ENCODE assay signal across 8 cellular contexts in genomic region chr6:13488015-13488895, GRCh38. TPM values are rescaled to one million over a fixed set of nuclear protein-coding genes. Genes with fewer than 3 reads are reported as not detected.
DNase-seq lines count a peak whose midpoint lies in the region; ATAC-seq and TF ChIP-seq lines count a peak whose summit lies in the region.

No MANE protein-coding gene starts in this region.

- peaks cover 5% of the 10 kb centered on the region for H3K4me1 ChIP-seq in parathyroid adenoma

- peak overlapping the region; percentile 41 for H3K4me3 ChIP-seq in LNCaP clone FGC (ENCODE audit: low read depth, low read length)
- H3K4me3 ChIP-seq in parathyroid adenoma (ENCODE audit: low read depth, low read length), result peak overlapping the region; percentile 63

- peak overlapping the region; percentile 13 for H3K27ac ChIP-seq in parathyroid adenoma

- no peak overlapping the region for H3K9ac ChIP-seq in parathyroid adenoma

- peak overlapping the region; percentile 95 for H3K4me2 ChIP-seq in parathyroid adenoma (ENCODE audit: low read length)

- no peaks in the 10 kb centered on the region for H3K9me3 ChIP-seq in parathyroid adenoma (ENCODE audit: control insufficient read depth, low read length)

- TF ChIP-seq CTCF in LNCaP clone FGC (IDR thresholded peaks at IDR 0.05; ENCODE audit: control insufficient read depth, extremely low read depth, insufficient read depth) (no peak), parathyroid adenoma (IDR thresholded peaks at IDR 0.05) (no peak)

- ATAC-seq in Right ventricle myocardium superior (ENCODE audit: poor library complexity), result peak; percentile 13
- no peak for ATAC-seq in HG02885 (IDR thresholded peaks at IDR 0.05; ENCODE audit: poor library complexity, unreplicated experiment)

- H3K79me2 ChIP-seq in parathyroid adenoma, result peaks cover 3% of the 10 kb centered on the region

- H2AFZ ChIP-seq in parathyroid adenoma, result peak overlapping the region; percentile 92

- no peaks in the 10 kb centered on the region for H3K36me3 ChIP-seq in parathyroid adenoma (ENCODE audit: control insufficient read depth, insufficient read depth, low read length)

- intact Hi-C loops in Right ventricle myocardium superior (cut with DNase I), result loop anchor here (5.0 to 10.0 kb wide), 3 partner anchors 49 to 123 kb away; no protein-coding TSS in a partner anchor

- H3K27me3 ChIP-seq in parathyroid adenoma (ENCODE audit: control insufficient read depth, insufficient read depth, low read length), result no peaks in the 10 kb centered on the region

- peak; percentile 54 for DNase-seq in ELR (ENCODE audit: low read depth)
- DNase-seq in LNCaP clone FGC (ENCODE audit: low read depth), result no peak
- peak; percentile 2 for DNase-seq in activated effector memory CD4-positive, alpha-beta T cell treated with Interleukin-2 at 50 U/mL for 16 hours
- DNase-seq in Right ventricle myocardium superior, result peak; percentile 79
- no peak for DNase-seq in NCI-H1694 (lab: John Stamatoyannopoulos, UW)
- DNase-seq in foreskin melanocyte, result no peak

RNA-seq across cellular contexts. Expression of gene GFOD1, which starts 0.9 kb away (rescaled TPM):
- total RNA-seq in Right ventricle myocardium superior, result 46.2 TPM

Comparison
In these comparisons a context has a peak if more than half of its experiments do, and no peak if none do; other contexts are left out.
1. DNase-seq: peak in ELR (single experiment), activated effector memory CD4-positive, alpha-beta T cell treated with Interleukin-2 at 50 U/mL for 16 hours (single experiment) and Right ventricle myocardium superior (single experiment); none in LNCaP clone FGC (single experiment), NCI-H1694 (single experiment) and foreskin melanocyte (single experiment).